ENCODE assay signal across 12 cellular contexts in the genomic region with DNA sequence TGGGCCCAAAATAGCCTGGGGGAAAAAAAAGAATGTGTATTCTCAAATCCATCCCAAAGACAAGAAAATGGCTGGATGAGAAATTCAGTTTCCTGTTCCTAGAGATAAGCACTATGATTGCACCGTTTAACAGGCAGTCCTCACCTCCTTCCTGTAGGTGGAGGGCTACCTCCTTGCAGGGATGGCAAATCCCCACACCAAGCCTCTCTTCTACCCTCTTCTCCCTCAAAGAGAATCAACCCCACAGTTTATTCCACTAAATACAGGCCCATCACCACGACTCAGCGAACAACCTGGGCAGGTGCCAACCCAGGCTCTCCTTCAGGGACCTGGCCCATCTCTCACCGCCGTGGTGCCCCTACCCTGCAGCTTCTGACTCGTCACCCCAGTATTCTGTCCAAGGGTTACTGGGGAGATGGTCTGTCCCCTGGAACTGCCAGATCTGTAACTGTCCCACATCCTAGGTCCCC. TPM values are rescaled to one million over a fixed set of nuclear protein-coding genes. Genes with fewer than 3 reads are reported as not detected.
A peak's percentile ranks its signal among the peaks of the same experiment; 100 is the strongest.
DNase-seq lines count a peak whose midpoint lies in the region; ATAC-seq and TF ChIP-seq lines count a peak whose summit lies in the region.
"Had no signal": no experiment of that assay in that cellular context is flagged by ENCODE, and none has a peak within 500 bp of the region (broad histone marks: within the 10 kb centered on the region; RNA-seq: fewer than 3 reads in every experiment).

No MANE protein-coding gene starts in this region.

- H3K36me3 ChIP-seq in WERI-Rb-1: peaks cover 29% of the 10 kb centered on the region

- peak; percentile 30 for DNase-seq in EH (ENCODE audit: low read depth)
- no peak for DNase-seq in HFF-Myc (ENCODE audit: extremely low read depth, low read depth)
- DNase-seq in WERI-Rb-1: no peak
- DNase-seq in kidney tubule cell (ENCODE audit: low spot score): peak; percentile 52
- DNase-seq in endothelial cell (ENCODE audit: low spot score): no peak
- no peak for DNase-seq in caudate nucleus (lab: John Stamatoyannopoulos, UW)
- DNase-seq: activated CD4-positive, alpha-beta T cell treated with anti-CD3 and anti-CD28 coated beads, Interleukin-2, amount 50 U/mL, for 1 hour; aorta; NCI-H2029; SHP77 treated with DMSO at 0.1 percent for 48 hours had no signal

- no peak overlapping the region for H3K4me3 Mint-ChIP-seq in endothelial cell (ENCODE audit: unreplicated experiment)

- ATAC-seq in HG02852 (IDR thresholded peaks at IDR 0.05; ENCODE audit: unreplicated experiment) (no peak), HG03439 (IDR thresholded peaks at IDR 0.05; ENCODE audit: unreplicated experiment) (no peak)

- TF ChIP-seq CTCF in HFF-Myc (IDR thresholded peaks at IDR 0.05; ENCODE audit: low read depth, low read length, missing control alignments) (peak; percentile 6), WERI-Rb-1 (IDR thresholded peaks at IDR 0.05; ENCODE audit: low read depth, low read length) (0 out of 2 replicates have a peak, but pooled peaks have one; percentile 7), endothelial cell (IDR thresholded peaks at IDR 0.05; ENCODE audit: unreplicated experiment) (no peak)

- no peaks in the 10 kb centered on the region for H3K9me3 Mint-ChIP-seq in endothelial cell (ENCODE audit: unreplicated experiment)

- peaks cover 20% of the 10 kb centered on the region for H3K36me3 Mint-ChIP-seq in endothelial cell (ENCODE audit: low read depth, unreplicated experiment)

- H3K4me1 Mint-ChIP-seq in endothelial cell (ENCODE audit: unreplicated experiment): peaks cover 19% of the 10 kb centered on the region

- peaks cover 19% of the 10 kb centered on the region for H3K27me3 Mint-ChIP-seq in endothelial cell (ENCODE audit: unreplicated experiment)

- no peaks in the 10 kb centered on the region for H3K27me3 ChIP-seq in WERI-Rb-1 (ENCODE audit: insufficient read depth, low read depth, severe bottlenecking)

- no peak overlapping the region for H3K27ac Mint-ChIP-seq in endothelial cell (ENCODE audit: unreplicated experiment)

- H3K9me3 ChIP-seq in WERI-Rb-1 (ENCODE audit: severe bottlenecking): no peaks in the 10 kb centered on the region

- H3K4me3 ChIP-seq in HFF-Myc (replicated peaks; ENCODE audit: low read depth, low read length): no peak overlapping the region
- no peak overlapping the region for H3K4me3 ChIP-seq in WERI-Rb-1 (ENCODE audit: low read depth, low read length)

- H3K27ac ChIP-seq in WERI-Rb-1: no peak overlapping the region
- H3K27ac ChIP-seq in caudate nucleus (ENCODE audit: low read depth, low read length): no peak overlapping the region

RNA-seq across cellular contexts. Expression of a gene that starts 3.4 kb away (rescaled TPM):
- total RNA-seq in endothelial cell (ENCODE audit: unreplicated experiment): 0.15 TPM

RNA-seq across cellular contexts. Expression of a gene that starts 15.8 kb away (rescaled TPM):
- total RNA-seq in endothelial cell (ENCODE audit: unreplicated experiment): 601 TPM

RNA-seq across cellular contexts. Expression of a gene that starts 22.4 kb away (rescaled TPM):
- total RNA-seq in endothelial cell (ENCODE audit: unreplicated experiment): not detected

RNA-seq across cellular contexts. Expression of a gene that starts 52.2 kb away (rescaled TPM):
- 52.2 TPM for total RNA-seq in endothelial cell (ENCODE audit: unreplicated experiment)

Comparison
In these comparisons a context has a peak if more than half of its experiments do, and no peak if none do; other contexts are left out.
1. DNase-seq: peak in EH (single experiment) and kidney tubule cell (single experiment); none in HFF-Myc (single experiment), WERI-Rb-1 (single experiment), endothelial cell (single experiment) and caudate nucleus (0 of 61).